In the genomic region with DNA sequence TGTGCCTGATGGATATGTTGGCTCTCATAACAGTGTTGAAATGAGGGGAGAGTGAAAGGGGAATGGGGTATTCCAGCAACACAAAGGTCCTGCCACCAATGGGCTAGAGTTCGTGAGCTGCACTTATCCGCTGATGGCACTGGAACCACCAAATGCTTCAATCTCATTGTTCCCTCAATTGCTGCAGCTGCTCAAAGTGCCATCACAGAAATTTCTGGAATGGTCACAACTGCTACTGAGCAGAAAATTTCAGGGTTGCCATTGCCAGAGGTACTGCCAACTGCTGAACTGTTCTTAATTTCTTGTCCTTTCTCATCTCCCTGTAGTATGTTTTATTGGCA, we compare ENCODE assay signal across 1 cellular context.
TF ChIP-seq lines count a peak whose summit lies in the region.

No MANE protein-coding gene starts in this region.

TF ChIP-seq in IMR-90, 13 proteins besides CTCF, POLR2A, EP300 and RAD21:
- TF ChIP-seq MAFK (IDR thresholded peaks at IDR 0.05; ENCODE audit: low read depth, low read length) (no peak), MAZ (IDR thresholded peaks at IDR 0.05; ENCODE audit: borderline replicate concordance, low read depth, low read length) (no peak), BHLHE40 (IDR thresholded peaks at IDR 0.05; ENCODE audit: low read depth, low read length) (no peak), RFX5 (IDR thresholded peaks at IDR 0.05; ENCODE audit: low read depth, low read length) (no peak), NFE2L2 (IDR thresholded peaks at IDR 0.05; ENCODE audit: low read depth, low read length) (no peak), ELK1 (IDR thresholded peaks at IDR 0.05; ENCODE audit: borderline replicate concordance, low read depth, low read length) (no peak)
